Comparison of ENCODE assay signal across 28 cellular contexts in genomic region chr20:57103146-57103800, GRCh38.
DNase-seq lines count a peak whose midpoint lies in the region; ATAC-seq, FAIRE-seq and TF ChIP-seq lines count a peak whose summit lies in the region.
"Had no signal": no experiment of that assay in that cellular context is flagged by ENCODE, and none has a peak within 500 bp of the region (broad histone marks: within the 10 kb centered on the region; RNA-seq: fewer than 3 reads in every experiment).

No MANE protein-coding gene starts in this region.

- no peak overlapping the region for H3K27ac ChIP-seq in HepG2 (ENCODE audit: extremely low read length, insufficient read depth, low read length)
- H3K27ac ChIP-seq in right lobe of liver = no peak overlapping the region
- H3K27ac ChIP-seq in RWPE1 = no peak overlapping the region
- H3K27ac ChIP-seq: hepatocyte, uterus had no signal

- CTCF ChIA-PET in HepG2 (lab: Yijun Ruan, JAX; ENCODE audit: low intra/inter-chr PET ratio, low total read pairs) (no interaction called here), RWPE1 (lab: Yijun Ruan, JAX) (interaction anchor here (0.6 to 1.5 kb wide), 5 partner anchors 12 to 252 kb away, joined by 3 to 6 read pairs (median 4); no protein-coding TSS in a partner anchor)

- no peak overlapping the region for H3K4me2 ChIP-seq in HepG2 (ENCODE audit: low read depth, low read length)
- H3K4me2 ChIP-seq: hepatocyte had no signal

- no TSS peak for BruUV-seq in HepG2 (replicated peaks; lab: Mats Ljungman, UMichigan)

- in situ Hi-C loops in HepG2 (cut with HindIII; ENCODE audit: extremely low pct_ligation_motif_present, low pct_unique_long_range_greater_than_20kb) = no loop called here

- no peaks in the 10 kb centered on the region for H3K79me2 ChIP-seq in HepG2 (ENCODE audit: insufficient read depth, low read length)
- H3K79me2 ChIP-seq: hepatocyte had no signal

- H3K36me3 ChIP-seq in HepG2 (replicated peaks in 1 of 2; ENCODE audit: control insufficient read depth in 1 of 2, insufficient read depth in 2 of 2, low read length in 2 of 2) (no peaks in the 10 kb centered on the region), right lobe of liver (no peaks in the 10 kb centered on the region)
- H3K36me3 ChIP-seq: uterus had no signal

- no peak overlapping the region for H3K4me3 ChIP-seq in HepG2 (replicated peaks in 1 of 3; ENCODE audit: insufficient read depth in 1 of 3, low read depth in 2 of 3, low read length in 3 of 3)
- H3K4me3 ChIP-seq in right lobe of liver = no peak overlapping the region
- H3K4me3 ChIP-seq: hepatocyte, uterus had no signal

- intact Hi-C loops in HepG2 (cut with micrococcal nuclease; ENCODE audit: unreplicated experiment) = no loop called here
- intact Hi-C loops in right lobe of liver (cut with DNase I) = no loop called here
- intact Hi-C loops in posterior vena cava (cut with DNase I) = no loop called here

- H3K9ac ChIP-seq in HepG2 (ENCODE audit: insufficient read depth, low read depth, low read length) = no peak overlapping the region

- TF ChIP-seq POLR2A in HepG2 (IDR thresholded peaks at IDR 0.05; ENCODE audit: insufficient read depth in 1 of 2, low read depth in 2 of 2, low read length in 2 of 2) (no peak), right lobe of liver (IDR thresholded peaks at IDR 0.05) (no peak)

- FAIRE-seq in HepG2 (lab: Jason Lieb, UNC) = no peak
- FAIRE-seq: colon, GM12891 had no signal

- H3K27me3 ChIP-seq in HepG2 (ENCODE audit: control insufficient read depth in 1 of 2, insufficient read depth in 2 of 2, low read length in 2 of 2) (peaks cover 2 to 20% of the 10 kb centered on the region in 2 experiments; a peak in 3 of 5 replicates), right lobe of liver (no peaks in the 10 kb centered on the region)
- H3K27me3 ChIP-seq: hepatocyte, uterus had no signal

- no peak for TF ChIP-seq CTCF in HepG2 (CRISPR knock-in tag; IDR thresholded peaks at IDR 0.05)
- TF ChIP-seq CTCF in right lobe of liver (IDR thresholded peaks at IDR 0.05) = no peak
- no peak for TF ChIP-seq CTCF in RWPE1 (conservative IDR thresholded peaks at IDR 0.05; ENCODE audit: low read depth)

- ATAC-seq in HepG2 (no peak), right lobe of liver (no peak), GM18511 (IDR thresholded peaks at IDR 0.05; ENCODE audit: unreplicated experiment) (no peak)
- ATAC-seq: activated CD8-positive, alpha-beta T cell treated with anti-CD3 and anti-CD28 coated beads for 36 hours; left lobe of liver; naive thymus-derived CD4-positive, alpha-beta T cell had no signal

- TF ChIP-seq EP300 in HepG2 (IDR thresholded peaks at IDR 0.05; ENCODE audit: low read depth in 2 of 2, low read length in 2 of 2) (no peak), HepG2 (CRISPR knock-in tag; IDR thresholded peaks at IDR 0.05; ENCODE audit: borderline replicate concordance) (no peak)

- POLR2A ChIA-PET in HepG2 (lab: Yijun Ruan, JAX) = no interaction called here
- POLR2A ChIA-PET in RWPE1 (lab: Yijun Ruan, JAX; ENCODE audit: low non-redundant PET) = no interaction called here

- no peaks in the 10 kb centered on the region for H3K9me3 ChIP-seq in HepG2 (ENCODE audit: low read length)
- H3K9me3 ChIP-seq in right lobe of liver = no peaks in the 10 kb centered on the region
- H3K9me3 ChIP-seq: uterus had no signal

- no peak for TF ChIP-seq RAD21 in HepG2 (CRISPR knock-in tag; IDR thresholded peaks at IDR 0.05)

- WGBS in HepG2 (ENCODE audit: low lambda C conversion rate) = 33% methylated on average over 11 of the region's 11 CpGs
- WGBS in right lobe of liver (ENCODE audit: insufficient coverage, low coverage, low lambda C conversion rate, missing lambda C conversion rate) = 68% methylated on average over 7 of the region's 11 CpGs

- DNase-seq in HepG2 (ENCODE audit: low spot score) (no peak), right lobe of liver (no peak), hippocampal formation (lab: John Stamatoyannopoulos, UW) (peak; percentile 70 to 94), posterior vena cava (ENCODE audit: low spot score) (peak; percentile 10), RWPE1 (ENCODE audit: low spot score) (no peak), NCI-H2171 treated with DMSO at 0.1 percent for 48 hours (lab: John Stamatoyannopoulos, UW) (no peak)
- no peak for DNase-seq in stimulated activated CD4-positive, alpha-beta T cell treated with anti-CD3 and anti-CD28 coated beads, Interleukin-1b, Interleukin-23, amount 100 ng/mL, for 48 hours
- DNase-seq: 8988T; activated CD4-positive, CD25-positive, alpha-beta regulatory T cell treated with anti-CD3 and anti-CD28 coated beads, Interleukin-2, amount 50 U/mL, for 72 hours; activated CD8-positive, alpha-beta T cell treated with anti-CD3 and anti-CD28 coated beads for 36 hours; CD4-positive, alpha-beta memory T cell; effector CD8-positive, alpha-beta T cell; erythroblast; GOT3; immature natural killer cell; IMR-90; naive thymus-derived CD4-positive, alpha-beta T cell; NCI-H1092; NCI-H187; retina; stimulated activated CD4-positive, alpha-beta T cell treated with anti-CD3 and anti-CD28 coated beads, Interleukin-4, amount 100 ng/mL, for 1 hour; T-helper 2 cell; uterus had no signal

- no peaks in the 10 kb centered on the region for H3K4me1 ChIP-seq in HepG2 (ENCODE audit: insufficient read depth, low read length)
- no peaks in the 10 kb centered on the region for H3K4me1 ChIP-seq in right lobe of liver
- H3K4me1 ChIP-seq: uterus had no signal

- H2AFZ ChIP-seq in HepG2 (ENCODE audit: low read length) = no peak overlapping the region
- H2AFZ ChIP-seq: hepatocyte had no signal

- H4K20me1 ChIP-seq in HepG2 (ENCODE audit: insufficient read depth, low read length) = no peaks in the 10 kb centered on the region

TF ChIP-seq in HepG2, 621 proteins besides CTCF, POLR2A, EP300 and RAD21:
- peak in 1 of 2 experiments; percentile 71; a peak in 3 of 4 replicates for TF ChIP-seq MAFK (conservative IDR thresholded peaks at IDR 0.05 in 1 of 2, IDR thresholded peaks at IDR 0.05 in 1 of 2; ENCODE audit: low read length in 2 of 2)
- no peak for TF ChIP-seq ADNP (CRISPR knock-in tag; IDR thresholded peaks at IDR 0.05)
- TF ChIP-seq ZSCAN21 (CRISPR knock-in tag; IDR thresholded peaks at IDR 0.05; ENCODE audit: borderline replicate concordance) = no peak
- no peak for TF ChIP-seq FOSL1 (CRISPR knock-in tag; IDR thresholded peaks at IDR 0.05; ENCODE audit: borderline replicate concordance)
- TF ChIP-seq MAFF (IDR thresholded peaks at IDR 0.05; ENCODE audit: low read depth, low read length) = 0 out of 2 replicates have a peak, but pooled peaks have one; percentile 45
- no peak for TF ChIP-seq ZBTB20 (CRISPR knock-in tag; IDR thresholded peaks at IDR 0.05; ENCODE audit: borderline replicate concordance, low read depth)

Comparison
In these comparisons a context has a peak if more than half of its experiments do, and no peak if none do; other contexts are left out.
1. DNase-seq: peak in hippocampal formation (2 of 2) and posterior vena cava (single experiment); none in HepG2 (single experiment), right lobe of liver (0 of 3), RWPE1 (single experiment), NCI-H2171 treated with DMSO at 0.1 percent for 48 hours (single experiment) and stimulated activated CD4-positive, alpha-beta T cell treated with anti-CD3 and anti-CD28 coated beads, Interleukin-1b, Interleukin-23, amount 100 ng/mL, for 48 hours (single experiment).